ENCODE assay signal across 1 cellular context in the genomic region with DNA sequence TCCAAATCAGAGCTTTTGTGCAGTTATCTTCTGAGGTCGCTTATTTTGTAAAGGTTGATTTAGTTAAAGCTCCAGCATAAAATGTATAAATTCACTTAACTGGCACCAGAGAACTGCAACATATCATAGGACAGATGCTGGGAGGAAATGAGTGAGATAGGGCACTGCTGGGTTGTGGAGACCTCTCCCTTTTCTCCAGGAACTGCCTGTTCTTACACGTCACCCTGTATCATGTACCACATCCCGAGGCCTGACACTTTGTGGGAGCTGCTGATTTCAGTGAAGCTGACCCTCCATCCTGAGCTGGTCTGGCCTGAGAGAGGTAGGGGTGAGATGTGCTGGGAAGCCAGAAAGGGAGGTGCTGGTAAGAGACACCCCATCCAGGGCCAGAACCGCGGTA.
TF ChIP-seq lines count a peak whose summit lies in the region.

No MANE protein-coding gene starts in this region.

TF ChIP-seq in WTC11, 78 proteins besides CTCF, POLR2A, EP300 and RAD21 (continued from another document):
- TF ChIP-seq, protein P1, sequence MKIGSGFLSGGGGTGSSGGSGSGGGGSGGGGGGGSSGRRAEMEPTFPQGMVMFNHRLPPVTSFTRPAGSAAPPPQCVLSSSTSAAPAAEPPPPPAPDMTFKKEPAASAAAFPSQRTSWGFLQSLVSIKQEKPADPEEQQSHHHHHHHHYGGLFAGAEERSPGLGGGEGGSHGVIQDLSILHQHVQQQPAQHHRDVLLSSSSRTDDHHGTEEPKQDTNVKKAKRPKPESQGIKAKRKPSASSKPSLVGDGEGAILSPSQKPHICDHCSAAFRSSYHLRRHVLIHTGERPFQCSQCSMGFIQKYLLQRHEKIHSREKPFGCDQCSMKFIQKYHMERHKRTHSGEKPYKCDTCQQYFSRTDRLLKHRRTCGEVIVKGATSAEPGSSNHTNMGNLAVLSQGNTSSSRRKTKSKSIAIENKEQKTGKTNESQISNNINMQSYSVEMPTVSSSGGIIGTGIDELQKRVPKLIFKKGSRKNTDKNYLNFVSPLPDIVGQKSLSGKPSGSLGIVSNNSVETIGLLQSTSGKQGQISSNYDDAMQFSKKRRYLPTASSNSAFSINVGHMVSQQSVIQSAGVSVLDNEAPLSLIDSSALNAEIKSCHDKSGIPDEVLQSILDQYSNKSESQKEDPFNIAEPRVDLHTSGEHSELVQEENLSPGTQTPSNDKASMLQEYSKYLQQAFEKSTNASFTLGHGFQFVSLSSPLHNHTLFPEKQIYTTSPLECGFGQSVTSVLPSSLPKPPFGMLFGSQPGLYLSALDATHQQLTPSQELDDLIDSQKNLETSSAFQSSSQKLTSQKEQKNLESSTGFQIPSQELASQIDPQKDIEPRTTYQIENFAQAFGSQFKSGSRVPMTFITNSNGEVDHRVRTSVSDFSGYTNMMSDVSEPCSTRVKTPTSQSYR (CRISPR knock-in tag; IDR thresholded peaks at IDR 0.05): no peak
- TF ChIP-seq RELA (CRISPR knock-in tag; IDR thresholded peaks at IDR 0.05; ENCODE audit: borderline replicate concordance) (no peak), TEAD1 (CRISPR knock-in tag; IDR thresholded peaks at IDR 0.05) (no peak), CREB1 (CRISPR knock-in tag; IDR thresholded peaks at IDR 0.05) (no peak), ZNF671 (CRISPR knock-in tag; IDR thresholded peaks at IDR 0.05) (no peak), SMAD3 (CRISPR knock-in tag; IDR thresholded peaks at IDR 0.05; ENCODE audit: borderline replicate concordance) (no peak), ZNF396 (CRISPR knock-in tag; IDR thresholded peaks at IDR 0.05; ENCODE audit: borderline replicate concordance) (no peak), NR2C2 (CRISPR knock-in tag; IDR thresholded peaks at IDR 0.05) (no peak)
- TF ChIP-seq, protein P2, sequence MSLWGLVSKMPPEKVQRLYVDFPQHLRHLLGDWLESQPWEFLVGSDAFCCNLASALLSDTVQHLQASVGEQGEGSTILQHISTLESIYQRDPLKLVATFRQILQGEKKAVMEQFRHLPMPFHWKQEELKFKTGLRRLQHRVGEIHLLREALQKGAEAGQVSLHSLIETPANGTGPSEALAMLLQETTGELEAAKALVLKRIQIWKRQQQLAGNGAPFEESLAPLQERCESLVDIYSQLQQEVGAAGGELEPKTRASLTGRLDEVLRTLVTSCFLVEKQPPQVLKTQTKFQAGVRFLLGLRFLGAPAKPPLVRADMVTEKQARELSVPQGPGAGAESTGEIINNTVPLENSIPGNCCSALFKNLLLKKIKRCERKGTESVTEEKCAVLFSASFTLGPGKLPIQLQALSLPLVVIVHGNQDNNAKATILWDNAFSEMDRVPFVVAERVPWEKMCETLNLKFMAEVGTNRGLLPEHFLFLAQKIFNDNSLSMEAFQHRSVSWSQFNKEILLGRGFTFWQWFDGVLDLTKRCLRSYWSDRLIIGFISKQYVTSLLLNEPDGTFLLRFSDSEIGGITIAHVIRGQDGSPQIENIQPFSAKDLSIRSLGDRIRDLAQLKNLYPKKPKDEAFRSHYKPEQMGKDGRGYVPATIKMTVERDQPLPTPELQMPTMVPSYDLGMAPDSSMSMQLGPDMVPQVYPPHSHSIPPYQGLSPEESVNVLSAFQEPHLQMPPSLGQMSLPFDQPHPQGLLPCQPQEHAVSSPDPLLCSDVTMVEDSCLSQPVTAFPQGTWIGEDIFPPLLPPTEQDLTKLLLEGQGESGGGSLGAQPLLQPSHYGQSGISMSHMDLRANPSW (CRISPR knock-in tag; conservative IDR thresholded peaks at IDR 0.05; ENCODE audit: low read depth): no peak
- TF ChIP-seq, protein P3, sequence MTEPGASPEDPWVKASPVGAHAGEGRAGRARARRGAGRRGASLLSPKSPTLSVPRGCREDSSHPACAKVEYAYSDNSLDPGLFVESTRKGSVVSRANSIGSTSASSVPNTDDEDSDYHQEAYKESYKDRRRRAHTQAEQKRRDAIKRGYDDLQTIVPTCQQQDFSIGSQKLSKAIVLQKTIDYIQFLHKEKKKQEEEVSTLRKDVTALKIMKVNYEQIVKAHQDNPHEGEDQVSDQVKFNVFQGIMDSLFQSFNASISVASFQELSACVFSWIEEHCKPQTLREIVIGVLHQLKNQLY (CRISPR knock-in tag; IDR thresholded peaks at IDR 0.05): no peak
- TF ChIP-seq, protein P4, sequence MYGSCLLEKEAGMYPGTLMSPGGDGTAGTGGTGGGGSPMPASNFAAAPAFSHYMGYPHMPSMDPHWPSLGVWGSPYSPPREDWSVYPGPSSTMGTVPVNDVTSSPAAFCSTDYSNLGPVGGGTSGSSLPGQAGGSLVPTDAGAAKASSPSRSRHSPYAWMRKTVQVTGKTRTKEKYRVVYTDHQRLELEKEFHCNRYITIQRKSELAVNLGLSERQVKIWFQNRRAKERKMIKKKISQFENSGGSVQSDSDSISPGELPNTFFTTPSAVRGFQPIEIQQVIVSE (CRISPR knock-in tag; IDR thresholded peaks at IDR 0.05; ENCODE audit: borderline replicate concordance): no peak
- TF ChIP-seq, protein P5, sequence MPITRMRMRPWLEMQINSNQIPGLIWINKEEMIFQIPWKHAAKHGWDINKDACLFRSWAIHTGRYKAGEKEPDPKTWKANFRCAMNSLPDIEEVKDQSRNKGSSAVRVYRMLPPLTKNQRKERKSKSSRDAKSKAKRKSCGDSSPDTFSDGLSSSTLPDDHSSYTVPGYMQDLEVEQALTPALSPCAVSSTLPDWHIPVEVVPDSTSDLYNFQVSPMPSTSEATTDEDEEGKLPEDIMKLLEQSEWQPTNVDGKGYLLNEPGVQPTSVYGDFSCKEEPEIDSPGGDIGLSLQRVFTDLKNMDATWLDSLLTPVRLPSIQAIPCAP (CRISPR knock-in tag; IDR thresholded peaks at IDR 0.05): no peak
